Comparison of ENCODE assay signal across 8 cellular contexts in genomic region chr9:126914458-126915280, GRCh38. TPM values are rescaled to one million over a fixed set of nuclear protein-coding genes. Genes with fewer than 3 reads are reported as not detected.
DNase-seq lines count a peak whose midpoint lies in the region; ATAC-seq, FAIRE-seq and TF ChIP-seq lines count a peak whose summit lies in the region.

Gene RALGPS1 (plus strand): TSS chr9:126914782. CDS start chr9:126962290, 47,508 bp downstream.

- 1% methylated on average over 40 of the region's 105 CpGs; no CpG with 5 or more reads in 1 of the 2 experiments for WGBS in H1 (ENCODE audit: extremely low coverage in 1 of 2, insufficient coverage in 1 of 2, insufficient read length in 1 of 2, insufficient replicate concordance in 2 of 2, low coverage in 1 of 2, low lambda C conversion rate in 2 of 2, missing lambda C conversion rate in 1 of 2), 2 experiments
- 1% methylated on average over 45 of the region's 105 CpGs for WGBS in mesenchymal stem cell

- H4K8ac ChIP-seq in H1 (ENCODE audit: extremely low read depth, insufficient read depth, low read length) (no peak within 1 kb of the TSS; the same call in 1 of the 2 replicates), mesenchymal stem cell (ENCODE audit: low read length) (no peak within 1 kb of the TSS)

- H4K20me1 ChIP-seq in H1 (replicated peaks in 1 of 2; ENCODE audit: control insufficient read depth in 1 of 2, insufficient read depth in 2 of 2, low read length in 2 of 2): peaks cover 0 to 4% of the 10 kb centered on the region in 2 experiments

- peaks cover 7% of the 10 kb centered on the region for H3K27me3 Mint-ChIP-seq in Caco-2 (ENCODE audit: insufficient read depth, unreplicated experiment)
- peaks cover 38% of the 10 kb centered on the region for H3K27me3 Mint-ChIP-seq in activated CD8-positive, alpha-beta memory T cell treated with anti-CD3 and anti-CD28 coated beads, Interleukin-2, amount 10 ng/mL, durations not matched to agents 7 days and 5 days

- TF ChIP-seq RAD21 in H1 (IDR thresholded peaks at IDR 0.05 in 1 of 2, conservative IDR thresholded peaks at IDR 0.05 in 1 of 2; ENCODE audit: low read depth in 2 of 2, low read length in 2 of 2): no peak

- peak within 1 kb of the TSS; percentile 71 for H3K27ac Mint-ChIP-seq in Caco-2 (ENCODE audit: unreplicated experiment)
- no peak within 1 kb of the TSS for H3K27ac Mint-ChIP-seq in activated CD8-positive, alpha-beta memory T cell treated with anti-CD3 and anti-CD28 coated beads, Interleukin-2, amount 10 ng/mL, durations not matched to agents 7 days and 5 days

- DNase-seq in Caco-2 (peak; percentile 96 to 98), HUDEP-2 (lab: John Stamatoyannopoulos, UW; ENCODE audit: unreplicated experiment in 76 of 76) (peak in 74 of 76 experiments; percentile 13 to 92 (median 82)), NOMO-1 treated with DMSO at 0.1 percent for 48 hours (lab: John Stamatoyannopoulos, UW; ENCODE audit: unreplicated experiment) (peak; percentile 93), H1 (ENCODE audit: low read depth in 1 of 2, low spot score in 2 of 2) (peak; percentile 91 to 92), mesenchymal stem cell (peak; percentile 95)
- DNase-seq in activated CD8-positive, alpha-beta memory T cell treated with anti-CD3 and anti-CD28 coated beads, Interleukin-2, amount 10 ng/mL, durations not matched to agents 7 days and 5 days: peak; percentile 94
- DNase-seq in stimulated activated CD8-positive, alpha-beta memory T cell treated with anti-CD3 and anti-CD28 coated beads, Interleukin-12 subunit alpha, Interleukin-12 subunit beta, amount 100 ng/mL, for 1 hour (ENCODE audit: low read depth): peak; percentile 78

- H3K23ac ChIP-seq in H1 (ENCODE audit: insufficient read length): no peak within 1 kb of the TSS
- no peak within 1 kb of the TSS for H3K23ac ChIP-seq in mesenchymal stem cell (ENCODE audit: low read length in 2 of 2)

- TF ChIP-seq CTCF in Caco-2 (IDR thresholded peaks at IDR 0.05; ENCODE audit: insufficient read depth in 1 of 2, low read depth in 1 of 2, low read length in 1 of 2, severe bottlenecking in 1 of 2, unreplicated experiment in 1 of 2): no peak
- TF ChIP-seq CTCF in H1 (IDR thresholded peaks at IDR 0.05; ENCODE audit: control extremely low read depth in 1 of 3, insufficient read depth in 1 of 3, low read depth in 1 of 3, low read length in 3 of 3): no peak

- H3K4me1 ChIP-seq in Caco-2: peaks cover 28% of the 10 kb centered on the region
- H3K4me1 ChIP-seq in H1 (replicated peaks in 1 of 4; ENCODE audit: control insufficient read depth in 3 of 4, insufficient read depth in 4 of 4, low read length in 3 of 4): peaks cover 6 to 19% (median 12%) of the 10 kb centered on the region in 4 experiments
- peaks cover 9% of the 10 kb centered on the region for H3K4me1 ChIP-seq in mesenchymal stem cell (ENCODE audit: control insufficient read depth, insufficient read depth, low read depth, low read length)

- peaks cover 0 to 12% of the 10 kb centered on the region in 2 experiments; a peak in 2 of 4 replicates for H3K79me2 ChIP-seq in H1 (ENCODE audit: control insufficient read depth in 1 of 2, insufficient read depth in 2 of 2, low read length in 2 of 2)

- H3K36me3 Mint-ChIP-seq in Caco-2 (ENCODE audit: insufficient read depth, unreplicated experiment): peaks cover 6% of the 10 kb centered on the region
- H3K36me3 Mint-ChIP-seq in activated CD8-positive, alpha-beta memory T cell treated with anti-CD3 and anti-CD28 coated beads, Interleukin-2, amount 10 ng/mL, durations not matched to agents 7 days and 5 days: no peaks in the 10 kb centered on the region

- H3K4me3 ChIP-seq in Caco-2 (ENCODE audit: low read depth, low read length): peak within 1 kb of the TSS; percentile 86
- H3K4me3 ChIP-seq in H1 (ENCODE audit: extremely low read depth in 1 of 4, insufficient read depth in 2 of 4, low read depth in 3 of 4, low read length in 4 of 4): peak within 1 kb of the TSS; percentile 61 to 85 (median 69)
- peak within 1 kb of the TSS; percentile 72 to 82 for H3K4me3 ChIP-seq in mesenchymal stem cell (ENCODE audit: insufficient read depth in 1 of 2, low read depth in 1 of 2, low read length in 2 of 2)

- H2BK20ac ChIP-seq in H1 (ENCODE audit: low read length): no peak within 1 kb of the TSS

- H4K5ac ChIP-seq in H1 (ENCODE audit: insufficient read length, low read depth, low read length): peak within 1 kb of the TSS; percentile 78

- H3K79me1 ChIP-seq in H1 (ENCODE audit: low read depth, low read length) (0 out of 2 replicates have a peak, but pooled peaks cover 4% of the 10 kb centered on the region), mesenchymal stem cell (replicated peaks; ENCODE audit: low read length, poor library complexity, severe bottlenecking) (no peaks in the 10 kb centered on the region)

- FAIRE-seq in H1 (lab: Jason Lieb, UNC): no peak

- H3K56ac ChIP-seq in H1 (replicated peaks; ENCODE audit: insufficient read length, low read depth, low read length): no peak within 1 kb of the TSS

- H2AK5ac ChIP-seq in H1 (ENCODE audit: low read depth, low read length): no peak within 1 kb of the TSS
- no peak within 1 kb of the TSS for H2AK5ac ChIP-seq in mesenchymal stem cell (ENCODE audit: low read length, severe bottlenecking)

- H3K9ac ChIP-seq in H1 (replicated peaks in 1 of 4; ENCODE audit: extremely low read depth in 1 of 4, low read depth in 3 of 4, low read length in 3 of 4) (peak within 1 kb of the TSS in 3 of 4 experiments; percentile 34 to 73 (median 62); a peak in 6 of 7 replicates), mesenchymal stem cell (ENCODE audit: low read length) (no peak within 1 kb of the TSS)

- H2BK12ac ChIP-seq in H1 (ENCODE audit: low read depth, low read length): no peak within 1 kb of the TSS
- H2BK12ac ChIP-seq in mesenchymal stem cell (ENCODE audit: low read length in 2 of 2): no peak within 1 kb of the TSS

- CTCF ChIA-PET in Caco-2 (lab: Charles Lee): interaction anchor here (0.6 to 3.1 kb wide), 9 partner anchors 12 to 310 kb away, joined by 3 to 34 read pairs (median 3); no protein-coding TSS in a partner anchor
- CTCF ChIA-PET in activated CD8-positive, alpha-beta memory T cell treated with anti-CD3 and anti-CD28 coated beads, Interleukin-2, amount 10 ng/mL, durations not matched to agents 7 days and 5 days (lab: Charles Lee): interaction anchor here (0.8 to 1.3 kb wide), 7 partner anchors 26 to 431 kb away, joined by 3 to 5 read pairs (median 3); no protein-coding TSS in a partner anchor
- CTCF ChIA-PET in H1 (lab: Charles Lee; ENCODE audit: partially characterized antibody): interaction anchor here (0.6 to 2.9 kb wide), 9 partner anchors 18 to 510 kb away, joined by 3 to 11 read pairs (median 3); partner anchors contain the start of gene ZNF79

- no peaks in the 10 kb centered on the region for H3K27me3 ChIP-seq in Caco-2 (replicated peaks; ENCODE audit: control insufficient read depth, insufficient read depth, low read length)
- H3K27me3 ChIP-seq in H1 (replicated peaks in 1 of 4; ENCODE audit: control insufficient read depth in 3 of 4, extremely low read depth in 1 of 4, insufficient read depth in 3 of 4, low read length in 3 of 4): peaks cover 0 to 11% (median 2%) of the 10 kb centered on the region in 4 experiments; a peak in 3 of 7 replicates
- peaks cover 11 to 28% of the 10 kb centered on the region in 2 experiments for H3K27me3 ChIP-seq in mesenchymal stem cell (ENCODE audit: control insufficient read depth in 1 of 2, insufficient read depth in 1 of 2, low read length in 2 of 2)

- H3K27ac ChIP-seq in H1 (ENCODE audit: low read depth, low read length) (no peak within 1 kb of the TSS), mesenchymal stem cell (ENCODE audit: low read length, poor library complexity, severe bottlenecking) (no peak within 1 kb of the TSS)

- peaks cover 8% of the 10 kb centered on the region for H3K4me1 Mint-ChIP-seq in Caco-2 (ENCODE audit: low read depth, unreplicated experiment)
- H3K4me1 Mint-ChIP-seq in activated CD8-positive, alpha-beta memory T cell treated with anti-CD3 and anti-CD28 coated beads, Interleukin-2, amount 10 ng/mL, durations not matched to agents 7 days and 5 days: peaks cover 9% of the 10 kb centered on the region

- H2BK15ac ChIP-seq in H1 (ENCODE audit: low read length): no peak within 1 kb of the TSS
- peak within 1 kb of the TSS; percentile 86 for H2BK15ac ChIP-seq in mesenchymal stem cell (ENCODE audit: low read depth, poor library complexity, severe bottlenecking)

- TF ChIP-seq POLR2A in H1 (IDR thresholded peaks at IDR 0.05; ENCODE audit: control extremely low read depth in 1 of 2, low read depth in 2 of 2, low read length in 2 of 2): peak in 1 of 2 experiments; percentile 62; a peak in 2 of 3 replicates

- H3K36me3 ChIP-seq in Caco-2 (ENCODE audit: control insufficient read depth, insufficient read depth, low read length) (no peaks in the 10 kb centered on the region), H1 (ENCODE audit: control insufficient read depth in 2 of 4, insufficient read depth in 4 of 4, low read length in 3 of 4) (no peaks in the 10 kb centered on the region), mesenchymal stem cell (ENCODE audit: control insufficient read depth in 1 of 2, insufficient read depth in 2 of 2, low read depth in 1 of 2, low read length in 2 of 2) (no peaks in the 10 kb centered on the region)

- H3K9me3 ChIP-seq in Caco-2 (no peaks in the 10 kb centered on the region), H1 (ENCODE audit: insufficient read depth in 2 of 2, low read depth in 1 of 2, low read length in 1 of 2) (no peaks in the 10 kb centered on the region), mesenchymal stem cell (ENCODE audit: control insufficient read depth, low read length) (peaks cover 4% of the 10 kb centered on the region)

- intact Hi-C loops in Caco-2 (cut with micrococcal nuclease; ENCODE audit: unreplicated experiment): loop anchor here (2.0 kb wide), 2 partner anchors 30 to 54 kb away; partner anchors contain the start of gene ZBTB34

- H4K91ac ChIP-seq in H1 (replicated peaks; ENCODE audit: insufficient read length, low read length) (no peak within 1 kb of the TSS), mesenchymal stem cell (ENCODE audit: low read length) (no peak within 1 kb of the TSS)

- no peaks in the 10 kb centered on the region for H3K9me3 Mint-ChIP-seq in Caco-2 (ENCODE audit: unreplicated experiment)
- H3K9me3 Mint-ChIP-seq in activated CD8-positive, alpha-beta memory T cell treated with anti-CD3 and anti-CD28 coated beads, Interleukin-2, amount 10 ng/mL, durations not matched to agents 7 days and 5 days (ENCODE audit: low read depth): no peaks in the 10 kb centered on the region

- ATAC-seq in GM21390 (IDR thresholded peaks at IDR 0.05; ENCODE audit: unreplicated experiment): peak; percentile 93
- ATAC-seq in activated CD8-positive, alpha-beta memory T cell treated with anti-CD3 and anti-CD28 coated beads, Interleukin-2, amount 10 ng/mL, durations not matched to agents 7 days and 5 days: peak; percentile 98

- H2BK120ac ChIP-seq in H1 (replicated peaks; ENCODE audit: low read depth, low read length) (no peak within 1 kb of the TSS), mesenchymal stem cell (ENCODE audit: low read depth, low read length) (no peak within 1 kb of the TSS)

- H2AFZ ChIP-seq in H1 (ENCODE audit: low read length) (no peak within 1 kb of the TSS), mesenchymal stem cell (ENCODE audit: low read depth, low read length) (peak within 1 kb of the TSS; percentile 84)

- POLR2A ChIA-PET in Caco-2 (lab: Charles Lee): interaction anchor here (0.6 to 1.6 kb wide), 7 partner anchors 25 to 482 kb away, joined by 3 to 8 read pairs (median 5); partner anchors contain the start of gene SLC2A8
- POLR2A ChIA-PET in H1 (lab: Charles Lee; ENCODE audit: partially characterized antibody): interaction anchor here (0.6 kb wide), 1 partner anchor 158 kb away, joined by 3 read pairs; no protein-coding TSS in a partner anchor

- H3K4me2 ChIP-seq in H1 (ENCODE audit: insufficient read depth in 1 of 2, low read depth in 2 of 2, low read length in 2 of 2) (peak within 1 kb of the TSS; percentile 83 to 88), mesenchymal stem cell (ENCODE audit: low read length, poor library complexity, severe bottlenecking) (peak within 1 kb of the TSS; percentile 74)

- H3K18ac ChIP-seq in H1 (ENCODE audit: extremely low read depth, low read length): no peak within 1 kb of the TSS
- no peak within 1 kb of the TSS for H3K18ac ChIP-seq in mesenchymal stem cell (ENCODE audit: low read depth in 1 of 2, low read length in 2 of 2)

- no peak within 1 kb of the TSS for H3K14ac ChIP-seq in H1 (ENCODE audit: insufficient read length)
- H3K14ac ChIP-seq in mesenchymal stem cell (ENCODE audit: low read length in 2 of 2): no peak within 1 kb of the TSS

- H3K4ac ChIP-seq in H1 (replicated peaks; ENCODE audit: insufficient read length, low read depth, low read length) (no peak within 1 kb of the TSS), mesenchymal stem cell (ENCODE audit: low read depth in 1 of 2, low read length in 2 of 2) (no peak within 1 kb of the TSS)

- peaks cover 2% of the 10 kb centered on the region; the same call in 1 of the 2 replicates for H3K23me2 ChIP-seq in H1 (ENCODE audit: low read depth, low read length)

- TF ChIP-seq EP300 in H1 (IDR thresholded peaks at IDR 0.05; ENCODE audit: borderline replicate concordance in 1 of 2, low read depth in 2 of 2, low read length in 2 of 2): no peak

- H2BK5ac ChIP-seq in H1 (ENCODE audit: low read depth, low read length): no peak within 1 kb of the TSS
- H2BK5ac ChIP-seq in mesenchymal stem cell (ENCODE audit: low read depth, low read length, poor library complexity, severe bottlenecking): no peak within 1 kb of the TSS

- peak within 1 kb of the TSS; percentile 78 for H3K4me3 Mint-ChIP-seq in Caco-2 (ENCODE audit: unreplicated experiment)
- peak within 1 kb of the TSS; percentile 71 for H3K4me3 Mint-ChIP-seq in activated CD8-positive, alpha-beta memory T cell treated with anti-CD3 and anti-CD28 coated beads, Interleukin-2, amount 10 ng/mL, durations not matched to agents 7 days and 5 days

- BruUV-seq in Caco-2 (replicated peaks; lab: Mats Ljungman, UMichigan): no TSS peak

RNA-seq across cellular contexts. Expression of gene RALGPS1, which starts in this region (rescaled TPM):
- total RNA-seq in Caco-2 (2022): 41.5 and 43.9 TPM in 2 replicates
- 1 to 10 TPM; 1.9 to 4.4 TPM for total RNA-seq in activated CD8-positive, alpha-beta memory T cell treated with anti-CD3 and anti-CD28 coated beads, Interleukin-2, amount 10 ng/mL, durations not matched to agents 7 days and 5 days
- 22.9 and 23.5 TPM in 2 replicates for total RNA-seq in H1 (2021; fragmentation: NEBNext Ultra II Directional; extraction: Animal tissue kit (Norgen Biotek cat#: 25700))
- polyA plus RNA-seq in H1 (2011; rRNA removed): 20.0 and 33.6 TPM in 2 replicates
- polyA plus RNA-seq in H1 (2011; cell fraction: cytosol; rRNA removed): 22.3 TPM
- polyA plus RNA-seq in H1 (2011; cell fraction: nucleus; rRNA removed): 60.4 TPM
- polyA plus RNA-seq in H1 (2012, experiment 1 of 2): 17.1 to 18.7 TPM (median 18.3 TPM) in 4 replicates
- 8.8 TPM for polyA plus RNA-seq in H1 (2012, experiment 2 of 2)
- 13.6 TPM for polyA plus RNA-seq in H1 (2013, experiment 1 of 2)
- polyA plus RNA-seq in H1 (2013, experiment 2 of 2): 12.3 TPM
- 36.4 and 39.3 TPM in 2 replicates for polyA minus RNA-seq in H1 (2011; rRNA and poly(A)+ RNA removed)
- 14.5 TPM for polyA minus RNA-seq in H1 (2011; cell fraction: cytosol; rRNA and poly(A)+ RNA removed)
- polyA minus RNA-seq in H1 (2011; cell fraction: nucleus; rRNA and poly(A)+ RNA removed): 58.2 TPM
- 1.6 TPM for polyA plus RNA-seq in mesenchymal stem cell (2013, experiment 1 of 2)
- polyA plus RNA-seq in mesenchymal stem cell (2013, experiment 2 of 2): 1.6 TPM
